In the genomic region with DNA sequence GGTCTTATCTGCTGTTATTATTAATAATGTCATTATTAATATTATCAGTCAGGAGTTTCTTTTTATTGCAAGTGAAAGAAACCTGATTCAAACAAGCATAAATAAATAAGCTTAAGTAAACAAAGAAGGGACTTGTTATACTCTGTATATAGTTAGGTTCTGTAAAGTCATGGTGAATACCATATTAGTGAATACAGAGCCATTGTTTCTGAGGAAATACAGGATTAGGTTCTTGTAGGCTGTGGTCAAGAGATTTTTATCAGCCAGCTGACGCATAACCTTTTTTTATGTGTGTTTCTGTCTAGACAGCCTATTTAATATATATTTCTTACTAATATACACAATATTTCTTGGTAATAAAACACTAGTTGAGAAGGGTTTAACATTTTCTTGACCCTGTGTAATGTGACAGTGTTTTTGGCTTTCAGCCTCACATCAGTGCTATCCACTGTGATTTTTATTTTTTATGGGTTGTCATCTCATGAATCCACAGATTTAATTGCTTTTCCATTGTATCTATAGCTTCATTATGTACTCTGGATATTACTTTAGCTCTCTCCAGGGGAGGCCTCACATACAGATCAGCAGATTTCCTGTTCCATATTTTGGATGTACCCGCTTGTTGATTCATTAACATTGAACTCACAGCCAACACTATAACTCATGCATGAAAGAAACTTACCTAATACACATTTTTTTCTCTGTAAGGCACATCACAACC, we compare ENCODE assay signal across 10 cellular contexts. TPM values are rescaled to one million over a fixed set of nuclear protein-coding genes. Genes with fewer than 3 reads are reported as not detected.
DNase-seq lines count a peak whose midpoint lies in the region; ATAC-seq and TF ChIP-seq lines count a peak whose summit lies in the region.
"Had no signal": no experiment of that assay in that cellular context is flagged by ENCODE, and none has a peak within 500 bp of the region (broad histone marks: within the 10 kb centered on the region; RNA-seq: fewer than 3 reads in every experiment).

No MANE protein-coding gene starts in this region.

- H3K27ac ChIP-seq in right atrium auricular region = peak overlapping the region; percentile 46 to 77

- no peak for DNase-seq in right atrium auricular region (ENCODE audit: low spot score)
- DNase-seq in cardiac septum (ENCODE audit: low spot score) = no peak
- peak; percentile 46 for DNase-seq in medulla oblongata (ENCODE audit: extremely low spot score)
- no peak for DNase-seq in GDM1 (lab: John Stamatoyannopoulos, UW)
- DNase-seq in NCI-H187 treated with DMSO at 0.1 percent for 48 hours (lab: John Stamatoyannopoulos, UW) = no peak
- DNase-seq: DMS79; stimulated activated naive CD4-positive, alpha-beta T cell treated with Interleukin-2 at 50 U/mL for 16 hours had no signal

- peaks cover 59% of the 10 kb centered on the region for H3K36me3 Mint-ChIP-seq in brain

- H3K9me3 Mint-ChIP-seq in brain = peaks cover 0 to 3% (median 0%) of the 10 kb centered on the region in 5 experiments

- H3K4me1 Mint-ChIP-seq in brain = peaks cover 54% of the 10 kb centered on the region

- H3K27me3 ChIP-seq in right atrium auricular region = no peaks in the 10 kb centered on the region

- H3K4me3 Mint-ChIP-seq in brain = peak overlapping the region in 3 of 5 experiments; percentile 11 to 61 (median 48)

- no peak overlapping the region for H3K4me3 ChIP-seq in right atrium auricular region

- H3K9me3 ChIP-seq in right atrium auricular region = no peaks in the 10 kb centered on the region

- peaks cover 5% of the 10 kb centered on the region for H3K36me3 ChIP-seq in right atrium auricular region

- H3K4me1 ChIP-seq in right atrium auricular region = peaks cover 0 to 50% of the 10 kb centered on the region in 2 donors

- ATAC-seq in HG02852 (IDR thresholded peaks at IDR 0.05; ENCODE audit: unreplicated experiment) = no peak
- ATAC-seq in HG02884 (IDR thresholded peaks at IDR 0.05; ENCODE audit: unreplicated experiment) = no peak

- peak overlapping the region in 2 of 5 experiments; percentile 45 to 74 for H3K27ac Mint-ChIP-seq in brain

- intact Hi-C loops in cardiac septum (cut with DNase I) = no loop called here

- H3K27me3 Mint-ChIP-seq in brain = no peaks in the 10 kb centered on the region

- TF ChIP-seq CTCF in right atrium auricular region (IDR thresholded peaks at IDR 0.05) = no peak
- no peak for TF ChIP-seq CTCF in brain (conservative IDR thresholded peaks at IDR 0.05)

RNA-seq across cellular contexts. Expression of a gene that starts 8.0 kb away (rescaled TPM):
- total RNA-seq in right atrium auricular region (10 to 100 TPM; 27.4 to 36.2 TPM), cardiac septum (46.3 TPM)
- polyA plus RNA-seq in brain (ENCODE audit: insufficient read depth, low read depth, low replicate concordance) = 9.4 TPM
